10 cellular contexts compared by ENCODE assay signal in the genomic region with DNA sequence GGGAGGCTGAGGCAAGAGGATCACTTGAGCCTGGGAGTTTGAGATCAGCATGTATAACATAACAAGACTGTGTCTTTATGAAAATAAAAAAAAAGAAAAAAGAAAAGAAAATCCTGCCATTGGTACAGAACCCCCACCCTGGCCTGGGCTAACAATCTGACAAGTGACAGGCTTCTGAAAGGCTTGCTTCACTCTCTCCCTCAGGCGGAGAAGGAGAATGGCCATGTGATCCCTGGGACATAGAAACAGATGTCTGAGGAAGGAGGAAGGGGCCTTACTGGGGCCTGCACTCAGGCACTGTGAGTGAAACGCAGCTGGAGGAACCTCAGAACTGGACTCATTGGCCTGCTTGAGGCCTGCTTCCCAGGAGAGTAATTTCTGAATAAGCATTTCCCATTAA. TPM values are rescaled to one million over a fixed set of nuclear protein-coding genes. Genes with fewer than 3 reads are reported as not detected.
DNase-seq lines count a peak whose midpoint lies in the region; ATAC-seq and TF ChIP-seq lines count a peak whose summit lies in the region.
"Had no signal": no experiment of that assay in that cellular context is flagged by ENCODE, and none has a peak within 500 bp of the region (broad histone marks: within the 10 kb centered on the region; RNA-seq: fewer than 3 reads in every experiment).

No MANE protein-coding gene starts in this region.

- H3F3A ChIP-seq in PC-3 (ENCODE audit: low read length, unreplicated experiment), result peaks cover 11% of the 10 kb centered on the region

- H3K36me3 ChIP-seq in heart right ventricle (peaks cover 0 to 5% (median 0%) of the 10 kb centered on the region in 9 donors), skeletal muscle tissue (ENCODE audit: control insufficient read depth in 3 of 3, insufficient read depth in 3 of 3, low read length in 3 of 3) (peaks cover 0 to 2% (median 1%) of the 10 kb centered on the region in 3 donors), PC-3 (ENCODE audit: low read depth, low read length) (peaks cover 11% of the 10 kb centered on the region; the same call in 1 of the 2 replicates)

- TF ChIP-seq CTCF in RWPE1 (conservative IDR thresholded peaks at IDR 0.05; ENCODE audit: low read depth), result no peak
- TF ChIP-seq CTCF in heart right ventricle (IDR thresholded peaks at IDR 0.05), result no peak
- TF ChIP-seq CTCF in PC-3 (conservative IDR thresholded peaks at IDR 0.05; ENCODE audit: low read depth, low read length), result no peak

- ATAC-seq in heart right ventricle (peak in 7 of 8 donors; percentile 39 to 60 (median 47)), GM18519 (IDR thresholded peaks at IDR 0.05; ENCODE audit: low FRiP score, unreplicated experiment) (no peak), PC-3 (no peak)

- CTCF ChIA-PET in RWPE1 (lab: Yijun Ruan, JAX), result no interaction called here
- CTCF ChIA-PET in PC-3 (lab: Charles Lee), result no interaction called here

- H3K27ac ChIP-seq in RWPE1, result peak overlapping the region; percentile 64
- peak overlapping the region in 9 of 10 donors; percentile 41 to 89 (median 76) for H3K27ac ChIP-seq in heart right ventricle
- H3K27ac ChIP-seq in skeletal muscle tissue (ENCODE audit: low read depth, low read length), result peak overlapping the region; percentile 6
- H3K27ac ChIP-seq in PC-3 (ENCODE audit: low read length), result no peak overlapping the region

- no peaks in the 10 kb centered on the region for H3K9me2 ChIP-seq in PC-3 (replicated peaks; ENCODE audit: low read length)

- H3K4me3 ChIP-seq in heart right ventricle (no peak overlapping the region), skeletal muscle tissue (ENCODE audit: low read length in 3 of 3) (no peak overlapping the region), PC-3 (ENCODE audit: low read length) (no peak overlapping the region)

- H3K9ac ChIP-seq in skeletal muscle tissue (ENCODE audit: low read depth in 1 of 3, low read length in 3 of 3), result peak overlapping the region in 2 of 3 donors; percentile 51 to 61
- H3K9ac ChIP-seq in PC-3 (ENCODE audit: low read length), result no peak overlapping the region

- no peak overlapping the region for H2AFZ ChIP-seq in PC-3 (ENCODE audit: low read length)

- POLR2A ChIA-PET in RWPE1 (lab: Yijun Ruan, JAX; ENCODE audit: low non-redundant PET), result no interaction called here
- POLR2A ChIA-PET in PC-3 (lab: Charles Lee; ENCODE audit: unreplicated experiment), result no interaction called here

- no TSS peak for BruUV-seq in PC-3 (replicated peaks; lab: Mats Ljungman, UMichigan)

- intact Hi-C loops in heart right ventricle (cut with DNase I) (loop anchor here in 1 of 10 donors (5.0 kb wide), 1 partner anchor 83 kb away; no protein-coding TSS in a partner anchor), PC-3 (cut with micrococcal nuclease) (no loop called here)

- 0 out of 2 replicates have a peak, but pooled peaks cover under 1% of the 10 kb centered on the region for H4K20me1 ChIP-seq in PC-3 (ENCODE audit: low read length)

- peak; percentile 4 to 28 for DNase-seq in NOMO-1 (lab: John Stamatoyannopoulos, UW; ENCODE audit: unreplicated experiment in 2 of 2)
- DNase-seq in NOMO-1 treated with dmso at 0.1 percent for 144 hours (lab: John Stamatoyannopoulos, UW; ENCODE audit: unreplicated experiment), result no peak
- no peak for DNase-seq in RWPE1 (ENCODE audit: low spot score)
- DNase-seq in heart right ventricle, result no peak
- DNase-seq in PC-3, result no peak
- no peak for DNase-seq in NCI-H187 (lab: John Stamatoyannopoulos, UW)
- DNase-seq: stimulated activated CD4-positive, alpha-beta T cell treated with anti-CD3 and anti-CD28 coated beads, Interleukin-4, amount 100 ng/mL, for 24 hours had no signal

- H3K9me3 ChIP-seq in heart right ventricle (no peaks in the 10 kb centered on the region), skeletal muscle tissue (ENCODE audit: control insufficient read depth in 3 of 3, low read length in 3 of 3) (no peaks in the 10 kb centered on the region), PC-3 (ENCODE audit: low read length) (no peaks in the 10 kb centered on the region)

- peaks cover 94% of the 10 kb centered on the region for H3K79me2 ChIP-seq in PC-3 (ENCODE audit: low read length)

- H3K4me1 ChIP-seq in heart right ventricle (peaks cover 38 to 100% (median 91%) of the 10 kb centered on the region in 9 donors), skeletal muscle tissue (ENCODE audit: control insufficient read depth in 3 of 3, insufficient read depth in 3 of 3, low read length in 3 of 3) (peaks cover 57 to 73% (median 66%) of the 10 kb centered on the region in 3 donors), PC-3 (ENCODE audit: insufficient read depth, low read length) (peaks cover 46% of the 10 kb centered on the region)

- no peaks in the 10 kb centered on the region for H3K27me3 ChIP-seq in heart right ventricle
- H3K27me3 ChIP-seq in skeletal muscle tissue (ENCODE audit: control insufficient read depth in 3 of 3, insufficient read depth in 3 of 3, low read length in 3 of 3), result no peaks in the 10 kb centered on the region
- H3K27me3 ChIP-seq in PC-3 (ENCODE audit: low read length), result no peaks in the 10 kb centered on the region

- H3K4me2 ChIP-seq in PC-3 (ENCODE audit: low read length), result no peak overlapping the region

- WGBS in heart right ventricle, 2 donors, result 25 to 37% methylated on average over 2 of the region's 2 CpGs

RNA-seq across cellular contexts. Expression of a gene that starts 17.5 kb away (rescaled TPM):
- 10 to 100 TPM in 9 of 10 donors, 1 to 10 TPM in 1; 6.7 to 24.1 (median 12.6) TPM for total RNA-seq in heart right ventricle
- 10 to 100 TPM in 1 of 2 donors, 1 to 10 TPM in 1; 7.9 to 15.9 TPM for polyA plus RNA-seq in heart right ventricle
- total RNA-seq in skeletal muscle tissue, result 1.6 TPM
- 15.9 and 16.8 TPM in 2 replicates for total RNA-seq in PC-3 (2014; rRNA removed)

RNA-seq across cellular contexts. Expression of a gene that starts 37.4 kb away (rescaled TPM):
- under 1 TPM in 2 of 10 donors, not detected in 8; 0.13 to 0.16 TPM for total RNA-seq in heart right ventricle
- polyA plus RNA-seq in heart right ventricle, result not detected
- not detected for total RNA-seq in skeletal muscle tissue
- total RNA-seq in PC-3 (2014; rRNA removed), result not detected in 2 replicates
- total RNA-seq: M059J had no signal

Comparison
In these comparisons a context has a peak if more than half of its experiments do, and no peak if none do; other contexts are left out.
1. DNase-seq: peak in NOMO-1 (2 of 2); none in NOMO-1 treated with dmso at 0.1 percent for 144 hours (single experiment), RWPE1 (single experiment), heart right ventricle (0 of 2), PC-3 (single experiment) and NCI-H187 (0 of 2).
2. ATAC-seq: peak in heart right ventricle (7 of 8); none in GM18519 (single experiment) and PC-3 (single experiment).